In the genomic region with DNA sequence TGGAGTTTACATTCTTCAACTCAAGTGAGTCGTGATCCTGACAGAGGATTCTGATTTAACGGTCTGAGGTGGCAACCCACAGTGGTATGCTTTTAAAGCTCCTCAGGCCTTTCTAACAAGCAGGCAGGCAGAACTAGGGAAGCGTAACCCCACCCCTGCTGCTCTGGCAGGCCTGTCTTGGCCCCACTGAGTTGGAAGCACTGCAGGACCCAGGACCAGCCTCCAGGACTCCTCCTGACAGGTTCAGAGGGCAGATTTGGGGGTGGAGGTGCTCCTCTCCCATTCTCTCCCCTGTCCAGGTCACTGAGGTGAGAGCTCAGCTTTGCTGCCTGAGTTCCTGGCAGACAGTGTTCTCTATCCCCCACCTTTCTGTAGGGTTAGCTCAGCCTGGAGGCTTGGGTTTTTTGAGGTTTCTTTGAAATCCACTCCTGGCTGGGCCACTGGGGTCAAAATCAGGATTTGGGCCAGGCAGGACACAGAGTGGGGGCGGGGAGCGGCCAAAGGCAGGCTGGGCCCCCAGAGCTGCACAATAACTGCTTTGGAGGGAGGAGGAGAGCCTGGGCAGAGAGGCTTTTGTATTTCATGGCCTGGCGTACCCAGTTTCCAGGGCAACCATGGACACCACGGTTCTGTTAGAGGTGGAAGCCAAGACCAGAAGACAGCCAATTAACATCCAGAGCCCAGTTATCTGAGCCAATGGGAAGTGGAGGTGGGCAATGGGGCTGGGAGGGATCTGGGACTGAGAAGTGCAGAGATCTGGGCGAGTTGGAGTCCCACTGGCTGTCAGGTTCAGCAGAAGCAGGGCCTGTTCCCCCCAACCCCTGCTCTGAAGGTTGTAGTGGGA, we compare ENCODE assay signal across 9 cellular contexts. TPM values are rescaled to one million over a fixed set of nuclear protein-coding genes. Genes with fewer than 3 reads are reported as not detected.
A peak's percentile ranks its signal among the peaks of the same experiment; 100 is the strongest.
DNase-seq lines count a peak whose midpoint lies in the region; ATAC-seq, FAIRE-seq and TF ChIP-seq lines count a peak whose summit lies in the region.
"Had no signal": no experiment of that assay in that cellular context is flagged by ENCODE, and none has a peak within 500 bp of the region (broad histone marks: within the 10 kb centered on the region; RNA-seq: fewer than 3 reads in every experiment).

No MANE protein-coding gene starts in this region.

- no peaks in the 10 kb centered on the region for H3K27me3 ChIP-seq in sigmoid colon

- H3K4me3 Mint-ChIP-seq in activated CD4-positive, alpha-beta T cell treated with anti-CD3 and anti-CD28 coated beads, Interleukin-2, amount 10 ng/mL, durations not matched to agents 24 days and 14 days, result no peak overlapping the region

- peaks cover 0 to 23% (median 17%) of the 10 kb centered on the region in 4 donors for H3K4me1 ChIP-seq in sigmoid colon

- in situ Hi-C loops in SK-MEL-5 (cut with HindIII; ENCODE audit: low pct_unique_long_range_greater_than_20kb, low sequenced_read_pairs), result no loop called here

- H3K27me3 Mint-ChIP-seq in activated CD4-positive, alpha-beta T cell treated with anti-CD3 and anti-CD28 coated beads, Interleukin-2, amount 10 ng/mL, durations not matched to agents 24 days and 14 days, result no peaks in the 10 kb centered on the region

- peaks cover 15 to 64% (median 28%) of the 10 kb centered on the region in 4 donors for H3K36me3 ChIP-seq in sigmoid colon

- no peak for DNase-seq in activated CD4-positive, alpha-beta T cell treated with anti-CD3 and anti-CD28 coated beads, Interleukin-2, amount 10 ng/mL, durations not matched to agents 24 days and 14 days
- DNase-seq in activated CD4-positive, alpha-beta T cell treated with anti-CD3 and anti-CD28 coated beads for 1 hour, result no peak
- DNase-seq in SK-MEL-5 (ENCODE audit: low read depth, low spot score), result peak; percentile 73
- peak; percentile 76 to 78 for DNase-seq in frontal cortex (ENCODE audit: low spot score in 2 of 2)
- DNase-seq in sigmoid colon, result peak; percentile 56
- DNase-seq in NK-92 treated with Interleukin-12 subunit alpha and Interleukin-12 subunit beta, amount 100 ng/mL, for 24 hours (lab: John Stamatoyannopoulos, UW), result no peak
- DNase-seq in GM19239 (ENCODE audit: insufficient read length, low spot score), result no peak
- DNase-seq: stimulated activated naive CD8-positive, alpha-beta T cell treated with anti-CD3 and anti-CD28 coated beads, Interleukin-15, Interleukin-2, amounts not matched to agents 100 U/mL and 50 U/mL, for 24 hours had no signal

- peaks cover 15% of the 10 kb centered on the region for H3K4me1 Mint-ChIP-seq in activated CD4-positive, alpha-beta T cell treated with anti-CD3 and anti-CD28 coated beads, Interleukin-2, amount 10 ng/mL, durations not matched to agents 24 days and 14 days

- peaks cover 29% of the 10 kb centered on the region for H3K36me3 Mint-ChIP-seq in activated CD4-positive, alpha-beta T cell treated with anti-CD3 and anti-CD28 coated beads, Interleukin-2, amount 10 ng/mL, durations not matched to agents 24 days and 14 days (ENCODE audit: low read depth)

- no peaks in the 10 kb centered on the region for H3K9me3 ChIP-seq in sigmoid colon

- WGBS in sigmoid colon, 2 donors, result 60 to 73% methylated on average over 8 of the region's 8 CpGs

- FAIRE-seq in frontal cortex (lab: Jason Lieb, UNC), result no peak
- FAIRE-seq in GM19239 (lab: Jason Lieb, UNC), result no peak

- no peak for ATAC-seq in HG03460 (IDR thresholded peaks at IDR 0.05; ENCODE audit: unreplicated experiment)
- ATAC-seq: stimulated activated naive CD8-positive, alpha-beta T cell treated with anti-CD3 and anti-CD28 coated beads, Interleukin-15, Interleukin-2, amounts not matched to agents 100 U/mL and 50 U/mL, for 24 hours had no signal

- TF ChIP-seq POLR2A in sigmoid colon (IDR thresholded peaks at IDR 0.05), result no peak

- H3K27ac Mint-ChIP-seq in activated CD4-positive, alpha-beta T cell treated with anti-CD3 and anti-CD28 coated beads, Interleukin-2, amount 10 ng/mL, durations not matched to agents 24 days and 14 days, result peak overlapping the region; percentile 45

- TF ChIP-seq EP300 in sigmoid colon (IDR thresholded peaks at IDR 0.05), result no peak

- intact Hi-C loops in activated CD4-positive, alpha-beta T cell treated with anti-CD3 and anti-CD28 coated beads, Interleukin-2, amount 10 ng/mL, durations not matched to agents 24 days and 14 days (cut with micrococcal nuclease), result loop anchor here (5.0 kb wide), 1 partner anchor 34 kb away; a partner anchor contains a TSS
- intact Hi-C loops in sigmoid colon (cut with DNase I), result loop anchor here (2.0 kb wide), 1 partner anchor 115 kb away; a partner anchor contains a TSS

- no peak overlapping the region for H3K27ac ChIP-seq in sigmoid colon

- no peaks in the 10 kb centered on the region for H3K9me3 Mint-ChIP-seq in activated CD4-positive, alpha-beta T cell treated with anti-CD3 and anti-CD28 coated beads, Interleukin-2, amount 10 ng/mL, durations not matched to agents 24 days and 14 days

- TF ChIP-seq CTCF in sigmoid colon (IDR thresholded peaks at IDR 0.05), result no peak

- H3K4me3 ChIP-seq in sigmoid colon, result no peak overlapping the region

RNA-seq across cellular contexts. Expression of a gene that starts 9.5 kb away (rescaled TPM):
- total RNA-seq in activated CD4-positive, alpha-beta T cell treated with anti-CD3 and anti-CD28 coated beads, Interleukin-2, amount 10 ng/mL, durations not matched to agents 24 days and 14 days, result 80.5 and 83.3 TPM in 2 replicates
- total RNA-seq in SK-MEL-5 (2014; rRNA removed; shearing (Covaris generic)), result 107 and 120 TPM in 2 replicates
- 78.3 and 99.4 TPM in 2 replicates for polyA plus RNA-seq in SK-MEL-5 (2015; cell fraction: cytosol; rRNA removed)
- 102 and 118 TPM in 2 replicates for polyA plus RNA-seq in SK-MEL-5 (2015; cell fraction: nucleus; rRNA removed)
- total RNA-seq in frontal cortex (38.7 TPM), sigmoid colon (10 to 100 TPM; 64.0 to 94.6 (median 75.6) TPM)
- polyA plus RNA-seq in sigmoid colon, result 100 to 1,000 TPM; 151 to 234 (median 220) TPM

RNA-seq across cellular contexts. Expression of a gene that starts 9.6 kb away (rescaled TPM):
- total RNA-seq in activated CD4-positive, alpha-beta T cell treated with anti-CD3 and anti-CD28 coated beads, Interleukin-2, amount 10 ng/mL, durations not matched to agents 24 days and 14 days, result 30.7 and 35.4 TPM in 2 replicates
- total RNA-seq in SK-MEL-5 (2014; rRNA removed; shearing (Covaris generic)), result 9.9 and 13.0 TPM in 2 replicates
- polyA plus RNA-seq in SK-MEL-5 (2015; cell fraction: cytosol; rRNA removed), result 6.6 and 9.7 TPM in 2 replicates
- 145 and 164 TPM in 2 replicates for polyA plus RNA-seq in SK-MEL-5 (2015; cell fraction: nucleus; rRNA removed)
- 1.2 TPM for total RNA-seq in frontal cortex
- under 1 TPM in 1 of 4 donors, not detected in 3; 0.36 TPM for total RNA-seq in sigmoid colon
- 1 to 10 TPM in 2 of 3 donors, not detected in 1; 1.2 to 3.5 TPM for polyA plus RNA-seq in sigmoid colon

RNA-seq across cellular contexts. Expression of a gene that starts 17.5 kb away (rescaled TPM):
- 65.3 and 66.5 TPM in 2 replicates for total RNA-seq in activated CD4-positive, alpha-beta T cell treated with anti-CD3 and anti-CD28 coated beads, Interleukin-2, amount 10 ng/mL, durations not matched to agents 24 days and 14 days
- 31.7 and 34.2 TPM in 2 replicates for total RNA-seq in SK-MEL-5 (2014; rRNA removed; shearing (Covaris generic))
- polyA plus RNA-seq in SK-MEL-5 (2015; cell fraction: cytosol; rRNA removed), result 47.8 and 49.8 TPM in 2 replicates
- 37.6 and 40.5 TPM in 2 replicates for polyA plus RNA-seq in SK-MEL-5 (2015; cell fraction: nucleus; rRNA removed)
- total RNA-seq in frontal cortex (9.0 TPM), sigmoid colon (10 to 100 TPM; 16.2 to 27.4 (median 18.3) TPM)
- 10 to 100 TPM in 1 of 3 donors, 1 to 10 TPM in 2; 1.8 to 14.5 (median 2.5) TPM for polyA plus RNA-seq in sigmoid colon

RNA-seq across cellular contexts. Expression of a gene that starts 33.9 kb away (rescaled TPM):
- 113 and 117 TPM in 2 replicates for total RNA-seq in activated CD4-positive, alpha-beta T cell treated with anti-CD3 and anti-CD28 coated beads, Interleukin-2, amount 10 ng/mL, durations not matched to agents 24 days and 14 days
- total RNA-seq in SK-MEL-5 (2014; rRNA removed; shearing (Covaris generic)), result 174 and 177 TPM in 2 replicates
- polyA plus RNA-seq in SK-MEL-5 (2015; cell fraction: cytosol; rRNA removed), result 183 and 203 TPM in 2 replicates
- 50.7 and 51.4 TPM in 2 replicates for polyA plus RNA-seq in SK-MEL-5 (2015; cell fraction: nucleus; rRNA removed)
- total RNA-seq in frontal cortex (38.7 TPM), sigmoid colon (10 to 100 TPM; 32.4 to 38.8 (median 35.2) TPM)
- 100 to 1,000 TPM in 1 of 3 donors, 10 to 100 TPM in 2; 78.1 to 116 (median 84.6) TPM for polyA plus RNA-seq in sigmoid colon

Comparison
In these comparisons a context has a peak if more than half of its experiments do, and no peak if none do; other contexts are left out.
1. DNase-seq: peak in SK-MEL-5 (single experiment), frontal cortex (2 of 2) and sigmoid colon (single experiment); none in activated CD4-positive, alpha-beta T cell treated with anti-CD3 and anti-CD28 coated beads, Interleukin-2, amount 10 ng/mL, durations not matched to agents 24 days and 14 days (single experiment), activated CD4-positive, alpha-beta T cell treated with anti-CD3 and anti-CD28 coated beads for 1 hour (single experiment), NK-92 treated with Interleukin-12 subunit alpha and Interleukin-12 subunit beta, amount 100 ng/mL, for 24 hours (single experiment) and GM19239 (single experiment).